In genomic region chr4:87785858-87786509, GRCh38 we compare ENCODE assay signal across 36 cellular contexts. TPM values are rescaled to one million over a fixed set of nuclear protein-coding genes. Genes with fewer than 3 reads are reported as not detected.
"Had no signal": no experiment of that assay in that cellular context is flagged by ENCODE, and none has a peak within 500 bp of the region (broad histone marks: within the 10 kb centered on the region; RNA-seq: fewer than 3 reads in every experiment).

No MANE protein-coding gene starts in this region.

- FAIRE-seq: RCC 7860 had no signal

- H3K27me3 ChIP-seq: adrenal gland had no signal

- H3K27me3 Mint-ChIP-seq: activated B cell treated with CpG ODN at 0.5 μM for 24 hours; activated CD8-positive, alpha-beta memory T cell treated with anti-CD3 and anti-CD28 coated beads, Interleukin-2, amount 10 ng/mL, durations not matched to agents 7 days and 5 days; brain had no signal

- ATAC-seq: activated CD8-positive, alpha-beta memory T cell treated with anti-CD3 and anti-CD28 coated beads, Interleukin-2, amount 10 ng/mL, durations not matched to agents 7 days and 5 days; activated naive CD4-positive, alpha-beta T cell treated with anti-CD3 and anti-CD28 coated beads, Interleukin-2, amount 50 U/mL, for 72 hours had no signal

- H3K4me3 Mint-ChIP-seq: activated B cell treated with CpG ODN at 0.5 μM for 24 hours; activated CD4-positive, alpha-beta memory T cell treated with anti-CD3 and anti-CD28 coated beads, Interleukin-2, amount 10 ng/mL, durations not matched to agents 7 days and 5 days; activated CD8-positive, alpha-beta memory T cell treated with anti-CD3 and anti-CD28 coated beads, Interleukin-2, amount 10 ng/mL, durations not matched to agents 7 days and 5 days; activated naive CD4-positive, alpha-beta T cell treated with anti-CD3 and anti-CD28 coated beads for 36 hours; brain had no signal

- H2AFZ ChIP-seq: PC-9 had no signal

- H3K4me1 Mint-ChIP-seq: activated B cell treated with CpG ODN at 0.5 μM for 24 hours; activated CD4-positive, alpha-beta memory T cell treated with anti-CD3 and anti-CD28 coated beads, Interleukin-2, amount 10 ng/mL, durations not matched to agents 7 days and 5 days; activated CD8-positive, alpha-beta memory T cell treated with anti-CD3 and anti-CD28 coated beads, Interleukin-2, amount 10 ng/mL, durations not matched to agents 7 days and 5 days; brain had no signal

- H3K36me3 ChIP-seq: adrenal gland had no signal

- H3K36me3 Mint-ChIP-seq: activated CD8-positive, alpha-beta memory T cell treated with anti-CD3 and anti-CD28 coated beads, Interleukin-2, amount 10 ng/mL, durations not matched to agents 7 days and 5 days; activated naive CD4-positive, alpha-beta T cell treated with anti-CD3 and anti-CD28 coated beads, Interleukin-2, amount 50 U/mL, for 72 hours; brain had no signal

- H3K4me2 ChIP-seq: PC-9 had no signal

- H3K27ac ChIP-seq: adrenal gland, PC-9, RWPE1, VCaP had no signal

- H3K27ac Mint-ChIP-seq: activated B cell treated with CpG ODN at 0.5 μM for 24 hours; activated CD4-positive, alpha-beta memory T cell treated with anti-CD3 and anti-CD28 coated beads, Interleukin-2, amount 10 ng/mL, durations not matched to agents 7 days and 5 days; activated CD8-positive, alpha-beta memory T cell treated with anti-CD3 and anti-CD28 coated beads, Interleukin-2, amount 10 ng/mL, durations not matched to agents 7 days and 5 days; activated naive CD4-positive, alpha-beta T cell treated with anti-CD3 and anti-CD28 coated beads for 36 hours; activated naive CD4-positive, alpha-beta T cell treated with anti-CD3 and anti-CD28 coated beads, Interleukin-2, amount 50 U/mL, for 72 hours; brain had no signal

- H3K4me1 ChIP-seq: adrenal gland had no signal

- DNase-seq: activated B cell treated with CpG ODN at 0.5 μM for 24 hours; activated CD4-positive, alpha-beta memory T cell treated with anti-CD3 and anti-CD28 coated beads, Interleukin-2, amount 10 ng/mL, durations not matched to agents 7 days and 5 days; activated CD4-positive, alpha-beta T cell treated with anti-CD3 and anti-CD28 coated beads for 4 hours; activated CD4-positive, CD25-positive, alpha-beta regulatory T cell treated with anti-CD3 and anti-CD28 coated beads, Interleukin-2, amount 50 U/mL, for 72 hours; activated CD8-positive, alpha-beta memory T cell treated with anti-CD3 and anti-CD28 coated beads for 24 hours; activated CD8-positive, alpha-beta memory T cell treated with anti-CD3 and anti-CD28 coated beads, Interleukin-2, amount 10 ng/mL, durations not matched to agents 7 days and 5 days; activated CD8-positive, alpha-beta memory T cell treated with anti-CD3 and anti-CD28 coated beads, Interleukin-2, amount 50 U/mL, for 48 hours; activated effector memory CD4-positive, alpha-beta T cell treated with Interleukin-2 at 50 U/mL for 16 hours; activated naive CD4-positive, alpha-beta T cell treated with anti-CD3 and anti-CD28 coated beads for 36 hours; activated T-cell treated with anti-CD3 and anti-CD28 coated beads, Interleukin-2, amount 50 U/mL, for 48 hours; adrenal gland; central memory CD4-positive, alpha-beta T cell; Karpas-422; KBM-7; NCI-H1048; NCI-H1105 treated with DMSO at 0.1 percent for 48 hours; NCI-H1436; NCI-H1694; NCI-H1930; NCI-H2081 treated with DMSO at 0.1 percent for 48 hours; NCI-H345; NCI-H524 treated with DMSO at 0.1 percent for 48 hours; PC-9; Right ventricle myocardium superior; SW 1271; T-helper 1 cell; T-helper 2 cell; T-helper 9 cell had no signal

- H3K4me3 ChIP-seq: adrenal gland, PC-9 had no signal

- H3K9me3 ChIP-seq: adrenal gland had no signal

- H3K9me3 Mint-ChIP-seq: activated B cell treated with CpG ODN at 0.5 μM for 24 hours; activated naive CD4-positive, alpha-beta T cell treated with anti-CD3 and anti-CD28 coated beads for 36 hours; activated naive CD4-positive, alpha-beta T cell treated with anti-CD3 and anti-CD28 coated beads, Interleukin-2, amount 50 U/mL, for 72 hours; brain had no signal

RNA-seq across cellular contexts. Expression of gene IBSP, which starts 13.4 kb away (rescaled TPM):
- total RNA-seq: activated B cell treated with CpG ODN at 0.5 μM for 24 hours; activated CD4-positive, alpha-beta memory T cell treated with anti-CD3 and anti-CD28 coated beads, Interleukin-2, amount 10 ng/mL, durations not matched to agents 7 days and 5 days; activated CD8-positive, alpha-beta memory T cell treated with anti-CD3 and anti-CD28 coated beads, Interleukin-2, amount 10 ng/mL, durations not matched to agents 7 days and 5 days; activated naive CD4-positive, alpha-beta T cell treated with anti-CD3 and anti-CD28 coated beads for 36 hours; activated naive CD4-positive, alpha-beta T cell treated with anti-CD3 and anti-CD28 coated beads, Interleukin-2, amount 50 U/mL, for 72 hours; adrenal gland; MCF 10A; NCI-H460; PC-9; Right ventricle myocardium superior had no signal
- polyA plus RNA-seq: adrenal gland had no signal

RNA-seq across cellular contexts. Expression of gene MEPE, which starts 46.8 kb away (rescaled TPM):
- total RNA-seq: activated B cell treated with CpG ODN at 0.5 μM for 24 hours; activated CD4-positive, alpha-beta memory T cell treated with anti-CD3 and anti-CD28 coated beads, Interleukin-2, amount 10 ng/mL, durations not matched to agents 7 days and 5 days; activated CD8-positive, alpha-beta memory T cell treated with anti-CD3 and anti-CD28 coated beads, Interleukin-2, amount 10 ng/mL, durations not matched to agents 7 days and 5 days; activated naive CD4-positive, alpha-beta T cell treated with anti-CD3 and anti-CD28 coated beads for 36 hours; activated naive CD4-positive, alpha-beta T cell treated with anti-CD3 and anti-CD28 coated beads, Interleukin-2, amount 50 U/mL, for 72 hours; adrenal gland; cerebellum; MCF 10A; NCI-H460; PC-9; Right ventricle myocardium superior had no signal
- polyA plus RNA-seq: adrenal gland had no signal
